9 cellular contexts compared by ENCODE assay signal in genomic region chr16:84774810-84775209, GRCh38. TPM values are rescaled to one million over a fixed set of nuclear protein-coding genes. Genes with fewer than 3 reads are reported as not detected.
DNase-seq lines count a peak whose midpoint lies in the region; ATAC-seq and TF ChIP-seq lines count a peak whose summit lies in the region.
"Had no signal": no experiment of that assay in that cellular context is flagged by ENCODE, and none has a peak within 500 bp of the region (broad histone marks: within the 10 kb centered on the region; RNA-seq: fewer than 3 reads in every experiment).

No MANE protein-coding gene starts in this region.

- H3K4me3 ChIP-seq in AG09309 (ENCODE audit: control insufficient read depth, low read depth, low read length) (no peak overlapping the region), choroid plexus epithelial cell (ENCODE audit: low read depth, low read length) (no peak overlapping the region), mononuclear cell (ENCODE audit: low read length) (peak overlapping the region; percentile 13)

- H3K4me1 ChIP-seq in mononuclear cell (ENCODE audit: insufficient read depth, low read length) = peaks cover 21% of the 10 kb centered on the region

- no peaks in the 10 kb centered on the region for H3K9me3 ChIP-seq in mononuclear cell (ENCODE audit: low read depth, low read length)

- DNase-seq in AG09309 (ENCODE audit: low read depth) = peak; percentile 68
- peak; percentile 95 for DNase-seq in LHCN-M2 (ENCODE audit: low read depth)
- peak; percentile 94 for DNase-seq in choroid plexus epithelial cell (ENCODE audit: low read depth)
- DNase-seq in activated CD8-positive, alpha-beta memory T cell treated with anti-CD3 and anti-CD28 coated beads, Interleukin-2, amount 50 U/mL, for 48 hours = no peak
- DNase-seq in NCI-H524 (lab: John Stamatoyannopoulos, UW) = no peak
- no peak for DNase-seq in GM13977 (ENCODE audit: low spot score)
- DNase-seq: NCI-H1436 had no signal

- in situ Hi-C loops in GM13977 (cut with MboI; ENCODE audit: low pct_unique_long_range_greater_than_20kb, low sequenced_read_pairs, unreplicated experiment) = no loop called here

- TF ChIP-seq CTCF in AG09309 (IDR thresholded peaks at IDR 0.05; ENCODE audit: control insufficient read depth, insufficient read depth, low read depth, low read length, missing control alignments) (no peak), choroid plexus epithelial cell (conservative IDR thresholded peaks at IDR 0.05; ENCODE audit: low read depth, low read length) (no peak), GM13977 (IDR thresholded peaks at IDR 0.05; ENCODE audit: extremely low read depth, insufficient read depth, missing control alignments) (no peak)

- ATAC-seq in GM21528 (IDR thresholded peaks at IDR 0.05; ENCODE audit: low FRiP score, unreplicated experiment) = no peak

- no peaks in the 10 kb centered on the region for H3K27me3 ChIP-seq in mononuclear cell (ENCODE audit: insufficient read depth, low read length)

RNA-seq across cellular contexts. Expression of gene CRISPLD2, which starts 45.0 kb away (rescaled TPM):
- total RNA-seq in LHCN-M2 (2014; rRNA removed) (2.6 and 3.0 TPM in 2 replicates), mononuclear cell (17.5 TPM)
- 4.6 TPM for polyA plus RNA-seq in LHCN-M2 (2012)

Comparison
In these comparisons a context has a peak if more than half of its experiments do, and no peak if none do; other contexts are left out.
1. DNase-seq: peak in AG09309 (single experiment), LHCN-M2 (single experiment) and choroid plexus epithelial cell (single experiment); none in activated CD8-positive, alpha-beta memory T cell treated with anti-CD3 and anti-CD28 coated beads, Interleukin-2, amount 50 U/mL, for 48 hours (single experiment), NCI-H524 (0 of 2) and GM13977 (single experiment).